11 cellular contexts compared by ENCODE assay signal in genomic region chr17:41539979-41540701, GRCh38.
A peak's percentile ranks its signal among the peaks of the same experiment; 100 is the strongest.
DNase-seq lines count a peak whose midpoint lies in the region.
"Had no signal": no experiment of that assay in that cellular context is flagged by ENCODE, and none has a peak within 500 bp of the region (broad histone marks: within the 10 kb centered on the region; RNA-seq: fewer than 3 reads in every experiment).

No MANE protein-coding gene starts in this region.

- peak; percentile 19 for DNase-seq in DMS79 treated with DMSO at 0.1 percent for 48 hours (lab: John Stamatoyannopoulos, UW)
- no peak for DNase-seq in DMS79 (lab: John Stamatoyannopoulos, UW)
- DNase-seq in NCI-H1417 (lab: John Stamatoyannopoulos, UW): peak; percentile 36 to 83 (median 65)
- DNase-seq in islet precursor cell: peak; percentile 75
- DNase-seq in T-helper 2 cell: no peak
- no peak for DNase-seq in activated T-cell treated with anti-CD3 and anti-CD28 coated beads for 4 hours
- DNase-seq: amniotic stem cell; foreskin fibroblast; HCEC 1CT; naive thymus-derived CD4-positive, alpha-beta T cell; NCI-H2227 treated with DMSO at 0.1 percent for 48 hours had no signal

Comparison
In these comparisons a context has a peak if more than half of its experiments do, and no peak if none do; other contexts are left out.
1. DNase-seq: peak in DMS79 treated with DMSO at 0.1 percent for 48 hours (single experiment), NCI-H1417 (3 of 3) and islet precursor cell (single experiment); none in DMS79 (single experiment), T-helper 2 cell (0 of 5) and activated T-cell treated with anti-CD3 and anti-CD28 coated beads for 4 hours (single experiment).